ENCODE assay signal across 1 cellular context in the genomic region with DNA sequence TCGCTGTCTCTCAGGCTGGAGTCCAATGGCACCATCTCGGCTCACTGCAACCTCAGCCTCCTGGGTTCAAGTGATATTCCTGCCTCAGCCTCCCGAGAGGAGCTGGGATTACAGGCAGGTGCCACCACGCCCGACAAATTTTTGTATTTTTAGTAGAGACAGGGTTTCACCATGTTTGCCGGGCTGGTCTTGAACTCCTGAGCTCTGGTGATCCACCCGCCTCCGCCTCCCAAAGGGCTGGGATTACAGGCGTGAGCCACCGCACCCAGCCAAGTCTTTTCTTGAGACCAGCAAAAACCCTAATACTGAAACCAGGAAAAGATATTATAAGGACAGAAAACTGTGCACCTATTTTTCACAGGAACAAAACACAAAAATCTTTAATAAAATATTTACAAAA. TPM values are rescaled to one million over a fixed set of nuclear protein-coding genes. Genes with fewer than 3 reads are reported as not detected.
"Had no signal": no experiment of that assay in that cellular context is flagged by ENCODE, and none has a peak within 500 bp of the region (broad histone marks: within the 10 kb centered on the region; RNA-seq: fewer than 3 reads in every experiment).

No MANE protein-coding gene starts in this region.

RNA-seq across cellular contexts. Expression of a gene that starts 41.4 kb away (rescaled TPM):
- total RNA-seq: G401 had no signal
